In the genomic region with DNA sequence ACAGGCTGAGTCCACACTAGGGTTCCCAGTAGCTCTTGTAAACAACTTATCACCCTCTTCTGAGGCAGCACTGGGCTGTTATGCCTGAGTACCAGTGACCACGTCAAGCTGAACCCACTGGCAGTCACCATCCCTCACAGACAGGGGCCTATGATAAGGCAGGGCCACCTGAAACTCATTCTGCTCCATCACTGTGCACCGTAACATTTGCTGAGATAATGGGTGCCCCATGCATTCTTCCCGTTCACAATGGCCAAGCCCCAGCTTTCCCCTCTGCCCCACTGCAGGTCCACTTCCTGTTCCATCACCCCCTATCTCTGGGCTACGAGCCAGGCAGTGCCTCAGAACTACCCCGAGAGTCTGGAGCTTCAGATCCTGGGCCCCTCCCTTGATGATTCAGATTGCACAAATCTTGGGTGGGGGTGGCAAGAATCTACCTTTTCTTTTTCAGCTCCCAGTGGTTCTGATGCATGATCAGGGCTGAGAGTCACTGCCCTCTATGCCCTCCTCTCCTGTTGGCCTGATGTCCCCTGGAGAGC, we compare ENCODE assay signal across 16 cellular contexts.
DNase-seq lines count a peak whose midpoint lies in the region; ATAC-seq, FAIRE-seq and TF ChIP-seq lines count a peak whose summit lies in the region.
"Had no signal": no experiment of that assay in that cellular context is flagged by ENCODE, and none has a peak within 500 bp of the region (broad histone marks: within the 10 kb centered on the region; RNA-seq: fewer than 3 reads in every experiment).

No MANE protein-coding gene starts in this region.

- WGBS in H1 (ENCODE audit: extremely low coverage in 1 of 2, insufficient coverage in 1 of 2, insufficient read length in 1 of 2, insufficient replicate concordance in 2 of 2, low coverage in 1 of 2, low lambda C conversion rate in 2 of 2, missing lambda C conversion rate in 1 of 2), 2 experiments, result 83% methylated on average over 5 of the region's 5 CpGs; no CpG with 5 or more reads in 1 of the 2 experiments
- WGBS in small intestine, 3 donors, result 5 to 29% (median 25%) methylated on average over 5 of the region's 5 CpGs

- H2BK5ac ChIP-seq in H1 (ENCODE audit: low read depth, low read length), result no peak overlapping the region

- TF ChIP-seq CTCF in H1 (IDR thresholded peaks at IDR 0.05; ENCODE audit: control extremely low read depth in 1 of 3, insufficient read depth in 1 of 3, low read depth in 1 of 3, low read length in 3 of 3), result no peak

- TF ChIP-seq EP300 in H1 (IDR thresholded peaks at IDR 0.05; ENCODE audit: borderline replicate concordance in 1 of 2, low read depth in 2 of 2, low read length in 2 of 2), result no peak

- H3K27ac ChIP-seq in H1 (ENCODE audit: low read depth, low read length), result no peak overlapping the region
- no peak overlapping the region for H3K27ac ChIP-seq in small intestine (ENCODE audit: low read depth in 1 of 2, low read length in 1 of 2)
- H3K27ac ChIP-seq: testis had no signal

- H2BK120ac ChIP-seq in H1 (replicated peaks; ENCODE audit: low read depth, low read length), result peak overlapping the region; percentile 50

- H3K14ac ChIP-seq in H1 (ENCODE audit: insufficient read length), result no peak overlapping the region

- H3K79me2 ChIP-seq in H1 (ENCODE audit: control insufficient read depth in 1 of 2, insufficient read depth in 2 of 2, low read length in 2 of 2), result no peaks in the 10 kb centered on the region

- no peak for FAIRE-seq in H54 (lab: Jason Lieb, UNC)
- FAIRE-seq in RCC 7860 (lab: Jason Lieb, UNC), result no peak
- FAIRE-seq in H1 (lab: Jason Lieb, UNC), result no peak
- no peak for FAIRE-seq in small intestine (lab: Jason Lieb, UNC)

- H3K9me3 ChIP-seq in H1 (ENCODE audit: insufficient read depth in 2 of 2, low read depth in 1 of 2, low read length in 1 of 2), result peaks cover 10 to 13% of the 10 kb centered on the region in 2 experiments; a peak in 3 of 4 replicates
- no peaks in the 10 kb centered on the region for H3K9me3 ChIP-seq in small intestine (ENCODE audit: control insufficient read depth, low read depth)
- H3K9me3 ChIP-seq: testis had no signal

- no peak overlapping the region for H2AFZ ChIP-seq in H1 (ENCODE audit: low read length)

- peak overlapping the region; percentile 20 for H4K5ac ChIP-seq in H1 (ENCODE audit: insufficient read length, low read depth, low read length)

- H3K27me3 ChIP-seq in H1 (replicated peaks in 1 of 4; ENCODE audit: control insufficient read depth in 3 of 4, extremely low read depth in 1 of 4, insufficient read depth in 3 of 4, low read length in 3 of 4), result no peaks in the 10 kb centered on the region
- H3K27me3 ChIP-seq in small intestine (ENCODE audit: control insufficient read depth in 2 of 2, insufficient read depth in 2 of 2, low read length in 2 of 2), result peaks cover 0 to 1% of the 10 kb centered on the region in 2 donors
- H3K27me3 ChIP-seq: testis had no signal

- peak overlapping the region; percentile 77 for H4K91ac ChIP-seq in H1 (replicated peaks; ENCODE audit: insufficient read length, low read length)

- ATAC-seq in left cardiac atrium, result no peak
- ATAC-seq: activated T-cell treated with anti-CD3 and anti-CD28 coated beads, Interleukin-2, amount 50 U/mL, for 4 hours; esophagus mucosa; natural killer cell treated with Interleukin-12 subunit alpha and Interleukin-12 subunit beta and Interleukin-15 and Interleukin-18, amount 100 ng/mL, for 72 hours had no signal

- H3K18ac ChIP-seq in H1 (ENCODE audit: extremely low read depth, low read length), result peak overlapping the region; percentile 17

- H3K4me1 ChIP-seq in H1 (replicated peaks in 1 of 4; ENCODE audit: control insufficient read depth in 3 of 4, insufficient read depth in 4 of 4, low read length in 3 of 4) (peaks cover 17 to 40% (median 24%) of the 10 kb centered on the region in 4 experiments), small intestine (ENCODE audit: control insufficient read depth in 2 of 2, insufficient read depth in 1 of 2, low read depth in 1 of 2, low read length in 1 of 2) (no peaks in the 10 kb centered on the region)
- H3K4me1 ChIP-seq: testis had no signal

- peak overlapping the region; percentile 28; the same call in 1 of the 2 replicates for H2BK20ac ChIP-seq in H1 (ENCODE audit: low read length)

- H3K4ac ChIP-seq in H1 (replicated peaks; ENCODE audit: insufficient read length, low read depth, low read length), result no peak overlapping the region

- H3K56ac ChIP-seq in H1 (replicated peaks; ENCODE audit: insufficient read length, low read depth, low read length), result no peak overlapping the region

- DNase-seq in H54 (ENCODE audit: insufficient read length, low spot score), result peak; percentile 68
- peak; percentile 50 for DNase-seq in RCC 7860 (ENCODE audit: low spot score)
- no peak for DNase-seq in H1 (ENCODE audit: low read depth in 1 of 2, low spot score in 2 of 2)
- peak; percentile 31 for DNase-seq in small intestine
- no peak for DNase-seq in NCI-H2081 treated with DMSO at 0.1 percent for 48 hours (lab: John Stamatoyannopoulos, UW)
- no peak for DNase-seq in GDM1 (lab: John Stamatoyannopoulos, UW)
- DNase-seq in left cardiac atrium, result no peak
- DNase-seq: activated CD4-positive, alpha-beta T cell treated with anti-CD3 and anti-CD28 coated beads, Interleukin-2, amount 50 U/mL, for 4 hours; activated T-cell treated with anti-CD3 and anti-CD28 coated beads, Interleukin-2, amount 50 U/mL, for 4 hours; dermis blood vessel endothelial cell; NCI-H2029; NCI-H524 treated with DMSO at 0.1 percent for 48 hours; testis had no signal

- no peaks in the 10 kb centered on the region for H3K23me2 ChIP-seq in H1 (ENCODE audit: low read depth, low read length)

- intact Hi-C loops in left cardiac atrium (cut with DNase I), result no loop called here

- no peaks in the 10 kb centered on the region for H4K20me1 ChIP-seq in H1 (replicated peaks in 1 of 2; ENCODE audit: control insufficient read depth in 1 of 2, insufficient read depth in 2 of 2, low read length in 2 of 2)

- POLR2A ChIA-PET in H1 (lab: Charles Lee; ENCODE audit: partially characterized antibody), result interaction anchor here (0.7 to 1.2 kb wide), 4 partner anchors 10 to 24 kb away, joined by 3 read pairs; no protein-coding TSS in a partner anchor

- H2BK12ac ChIP-seq in H1 (ENCODE audit: low read depth, low read length), result peak overlapping the region; percentile 52; the same call in 1 of the 2 replicates

- H3K4me3 ChIP-seq in H1 (ENCODE audit: extremely low read depth in 1 of 4, insufficient read depth in 2 of 4, low read depth in 3 of 4, low read length in 4 of 4), result no peak overlapping the region
- H3K4me3 ChIP-seq in small intestine (ENCODE audit: low read depth in 1 of 2, low read length in 2 of 2), result no peak overlapping the region
- H3K4me3 ChIP-seq: HAP-1, testis had no signal

- no peaks in the 10 kb centered on the region for H3K79me1 ChIP-seq in H1 (ENCODE audit: low read depth, low read length)

- H3K9ac ChIP-seq in H1 (replicated peaks in 1 of 4; ENCODE audit: extremely low read depth in 1 of 4, low read depth in 3 of 4, low read length in 3 of 4), result no peak overlapping the region

- H4K8ac ChIP-seq in H1 (ENCODE audit: extremely low read depth, insufficient read depth, low read length), result no peak overlapping the region

- TF ChIP-seq RAD21 in H1 (IDR thresholded peaks at IDR 0.05 in 1 of 2, conservative IDR thresholded peaks at IDR 0.05 in 1 of 2; ENCODE audit: low read depth in 2 of 2, low read length in 2 of 2), result no peak

- H3K36me3 ChIP-seq in H1 (ENCODE audit: control insufficient read depth in 2 of 4, insufficient read depth in 4 of 4, low read length in 3 of 4) (no peaks in the 10 kb centered on the region), small intestine (ENCODE audit: control insufficient read depth in 2 of 2, insufficient read depth in 2 of 2, low read length in 2 of 2) (no peaks in the 10 kb centered on the region)
- H3K36me3 ChIP-seq: HAP-1 had no signal

- no peak overlapping the region for H3K4me2 ChIP-seq in H1 (ENCODE audit: insufficient read depth in 1 of 2, low read depth in 2 of 2, low read length in 2 of 2)

- H3K23ac ChIP-seq in H1 (ENCODE audit: insufficient read length), result no peak overlapping the region

- 0 out of 2 replicates have a peak overlapping the region, but pooled peaks have one; percentile 31 for H2BK15ac ChIP-seq in H1 (ENCODE audit: low read length)

- TF ChIP-seq POLR2A in H54 (IDR thresholded peaks at IDR 0.05; ENCODE audit: low read depth, low read length), result no peak
- no peak for TF ChIP-seq POLR2A in H1 (IDR thresholded peaks at IDR 0.05; ENCODE audit: control extremely low read depth in 1 of 2, low read depth in 2 of 2, low read length in 2 of 2)

- peak overlapping the region; percentile 17; the same call in 1 of the 2 replicates for H2AK5ac ChIP-seq in H1 (ENCODE audit: low read depth, low read length)

- CTCF ChIA-PET in H1 (lab: Charles Lee; ENCODE audit: partially characterized antibody), result interaction anchor here (0.8 to 1.4 kb wide), 9 partner anchors 10 to 177 kb away, joined by 3 to 5 read pairs (median 3); no protein-coding TSS in a partner anchor

TF ChIP-seq in H1, 55 proteins besides CTCF, POLR2A, EP300 and RAD21:
- TF ChIP-seq JUN (IDR thresholded peaks at IDR 0.05; ENCODE audit: low read depth, low read length), result no peak

Comparison
In these comparisons a context has a peak if more than half of its experiments do, and no peak if none do; other contexts are left out.
1. DNase-seq: peak in H54 (single experiment), RCC 7860 (single experiment) and small intestine (single experiment); none in H1 (0 of 2), NCI-H2081 treated with DMSO at 0.1 percent for 48 hours (single experiment), GDM1 (single experiment) and left cardiac atrium (single experiment).